Comparison of ENCODE assay signal across 2 cellular contexts in genomic region chr1:223250632-223251015, GRCh38.
TF ChIP-seq lines count a peak whose summit lies in the region.

No MANE protein-coding gene starts in this region.

TF ChIP-seq in liver, 16 proteins besides CTCF, POLR2A, EP300 and RAD21:
- TF ChIP-seq, protein P1, sequence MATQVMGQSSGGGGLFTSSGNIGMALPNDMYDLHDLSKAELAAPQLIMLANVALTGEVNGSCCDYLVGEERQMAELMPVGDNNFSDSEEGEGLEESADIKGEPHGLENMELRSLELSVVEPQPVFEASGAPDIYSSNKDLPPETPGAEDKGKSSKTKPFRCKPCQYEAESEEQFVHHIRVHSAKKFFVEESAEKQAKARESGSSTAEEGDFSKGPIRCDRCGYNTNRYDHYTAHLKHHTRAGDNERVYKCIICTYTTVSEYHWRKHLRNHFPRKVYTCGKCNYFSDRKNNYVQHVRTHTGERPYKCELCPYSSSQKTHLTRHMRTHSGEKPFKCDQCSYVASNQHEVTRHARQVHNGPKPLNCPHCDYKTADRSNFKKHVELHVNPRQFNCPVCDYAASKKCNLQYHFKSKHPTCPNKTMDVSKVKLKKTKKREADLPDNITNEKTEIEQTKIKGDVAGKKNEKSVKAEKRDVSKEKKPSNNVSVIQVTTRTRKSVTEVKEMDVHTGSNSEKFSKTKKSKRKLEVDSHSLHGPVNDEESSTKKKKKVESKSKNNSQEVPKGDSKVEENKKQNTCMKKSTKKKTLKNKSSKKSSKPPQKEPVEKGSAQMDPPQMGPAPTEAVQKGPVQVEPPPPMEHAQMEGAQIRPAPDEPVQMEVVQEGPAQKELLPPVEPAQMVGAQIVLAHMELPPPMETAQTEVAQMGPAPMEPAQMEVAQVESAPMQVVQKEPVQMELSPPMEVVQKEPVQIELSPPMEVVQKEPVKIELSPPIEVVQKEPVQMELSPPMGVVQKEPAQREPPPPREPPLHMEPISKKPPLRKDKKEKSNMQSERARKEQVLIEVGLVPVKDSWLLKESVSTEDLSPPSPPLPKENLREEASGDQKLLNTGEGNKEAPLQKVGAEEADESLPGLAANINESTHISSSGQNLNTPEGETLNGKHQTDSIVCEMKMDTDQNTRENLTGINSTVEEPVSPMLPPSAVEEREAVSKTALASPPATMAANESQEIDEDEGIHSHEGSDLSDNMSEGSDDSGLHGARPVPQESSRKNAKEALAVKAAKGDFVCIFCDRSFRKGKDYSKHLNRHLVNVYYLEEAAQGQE (IDR thresholded peaks at IDR 0.05) = no peak
- no peak for TF ChIP-seq ZBTB33 (IDR thresholded peaks at IDR 0.05)
- no peak for TF ChIP-seq NR2F2 (IDR thresholded peaks at IDR 0.05)
- no peak for TF ChIP-seq RXRA (IDR thresholded peaks at IDR 0.05)
- TF ChIP-seq JUND (IDR thresholded peaks at IDR 0.05) = no peak
- TF ChIP-seq TAF1 (conservative IDR thresholded peaks at IDR 0.05) = no peak
- no peak for TF ChIP-seq GABPA (IDR thresholded peaks at IDR 0.05 in 1 of 2, conservative IDR thresholded peaks at IDR 0.05 in 1 of 2)
- no peak for TF ChIP-seq EGR1 (IDR thresholded peaks at IDR 0.05; ENCODE audit: low read depth in 2 of 2)
- TF ChIP-seq YY1 (IDR thresholded peaks at IDR 0.05) = no peak
- TF ChIP-seq, protein P2, sequence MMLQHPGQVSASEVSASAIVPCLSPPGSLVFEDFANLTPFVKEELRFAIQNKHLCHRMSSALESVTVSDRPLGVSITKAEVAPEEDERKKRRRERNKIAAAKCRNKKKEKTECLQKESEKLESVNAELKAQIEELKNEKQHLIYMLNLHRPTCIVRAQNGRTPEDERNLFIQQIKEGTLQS (IDR thresholded peaks at IDR 0.05) = no peak
- no peak for TF ChIP-seq MAX (IDR thresholded peaks at IDR 0.05)
- no peak for TF ChIP-seq HNF4G (IDR thresholded peaks at IDR 0.05)
- no peak for TF ChIP-seq FOXA1 (IDR thresholded peaks at IDR 0.05)
- TF ChIP-seq SP1 (IDR thresholded peaks at IDR 0.05) = no peak
- TF ChIP-seq HNF4A (conservative IDR thresholded peaks at IDR 0.05) = no peak
TF ChIP-seq in liver: peak in this region for 0.

TF ChIP-seq in HepG2, 621 proteins besides CTCF, POLR2A, EP300 and RAD21 (continued from another document):
- TF ChIP-seq CEBPZ (IDR thresholded peaks at IDR 0.05; ENCODE audit: low read length) (no peak), YEATS2 (CRISPR knock-in tag; IDR thresholded peaks at IDR 0.05; ENCODE audit: borderline replicate concordance) (no peak)
TF ChIP-seq in HepG2: peak in this region for 0.
